8 cellular contexts compared by ENCODE assay signal in the genomic region with DNA sequence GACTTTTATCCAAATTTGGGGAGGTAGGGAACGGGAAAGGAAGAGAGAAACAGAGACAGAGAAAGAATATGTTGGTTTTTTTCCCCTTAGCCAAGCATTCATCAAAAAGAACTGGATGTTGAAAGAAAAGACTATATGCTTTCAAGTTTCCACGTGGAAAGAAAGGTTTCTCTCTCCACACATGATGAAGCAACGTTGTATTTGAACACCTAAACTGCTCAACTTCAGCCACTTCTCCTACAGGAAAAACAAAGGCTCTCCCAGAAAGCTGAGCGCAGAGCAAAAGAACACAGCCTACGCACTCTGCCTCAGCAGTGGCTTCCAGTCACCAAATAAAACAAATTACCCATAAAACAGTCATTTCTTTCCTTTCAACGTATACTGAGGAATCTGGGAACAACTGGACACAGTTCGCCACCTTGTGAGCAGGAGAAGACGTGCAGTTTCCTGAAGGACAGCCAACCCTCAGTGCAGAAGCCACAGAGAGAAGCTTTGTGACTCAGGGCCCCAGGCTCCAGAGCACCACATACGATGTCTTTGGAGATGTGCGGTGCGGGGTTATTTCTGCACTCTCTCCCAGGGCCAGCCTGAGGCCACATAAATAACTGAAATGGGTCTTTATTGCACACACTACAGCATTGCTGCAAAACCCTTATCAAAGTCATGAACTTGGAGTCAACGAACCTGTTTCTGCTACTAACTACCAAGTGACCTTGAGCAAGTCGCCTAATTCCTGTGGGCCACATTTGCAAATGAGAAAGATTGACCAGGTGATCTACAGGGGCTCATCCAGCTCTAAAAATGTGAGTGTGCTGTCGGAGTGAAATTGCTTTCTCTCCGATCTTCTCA. TPM values are rescaled to one million over a fixed set of nuclear protein-coding genes. Genes with fewer than 3 reads are reported as not detected.
DNase-seq lines count a peak whose midpoint lies in the region; ATAC-seq, FAIRE-seq and TF ChIP-seq lines count a peak whose summit lies in the region.

No MANE protein-coding gene starts in this region.

- no peak overlapping the region for H3K18ac ChIP-seq in trophoblast cell (ENCODE audit: low read length)

- no peak overlapping the region for H2BK120ac ChIP-seq in trophoblast cell (ENCODE audit: insufficient read depth, low read length, poor library complexity)

- no peak overlapping the region for H4K12ac ChIP-seq in trophoblast cell (ENCODE audit: low read depth, low read length)

- TF ChIP-seq CTCF in endothelial cell (IDR thresholded peaks at IDR 0.05; ENCODE audit: unreplicated experiment) = no peak

- H3K36me3 ChIP-seq in trophoblast cell (ENCODE audit: control insufficient read depth in 1 of 2, insufficient read depth in 2 of 2, low read length in 2 of 2) = no peaks in the 10 kb centered on the region

- H2BK5ac ChIP-seq in trophoblast cell (ENCODE audit: low read depth, low read length, poor library complexity) = no peak overlapping the region

- H3K4me1 ChIP-seq in trophoblast cell (ENCODE audit: control insufficient read depth in 1 of 2, insufficient read depth in 2 of 2, low read length in 2 of 2) = peaks cover 0 to 5% of the 10 kb centered on the region in 2 experiments

- no peak overlapping the region for H4K8ac ChIP-seq in trophoblast cell (ENCODE audit: low read depth, low read length)

- no peak overlapping the region for H3K4ac ChIP-seq in trophoblast cell (ENCODE audit: low read depth, low read length)

- H2AFZ ChIP-seq in trophoblast cell (ENCODE audit: insufficient read depth, low read length, poor library complexity) = no peak overlapping the region

- H3K4me2 ChIP-seq in trophoblast cell (ENCODE audit: low read length) = no peak overlapping the region

- no peak overlapping the region for H3K4me3 ChIP-seq in trophoblast cell (ENCODE audit: low read depth, low read length)

- CTCF ChIA-PET in activated CD8-positive, alpha-beta memory T cell treated with anti-CD3 and anti-CD28 coated beads, Interleukin-2, amount 10 ng/mL, durations not matched to agents 7 days and 5 days (lab: Charles Lee) = interaction anchor here (0.7 to 1.6 kb wide), 7 partner anchors 8 to 72 kb away, joined by 3 to 5 read pairs (median 4); no protein-coding TSS in a partner anchor

- H3K9ac ChIP-seq in trophoblast cell (ENCODE audit: low read length) = no peak overlapping the region

- H2BK12ac ChIP-seq in trophoblast cell (ENCODE audit: low read length) = no peak overlapping the region

- no peak overlapping the region for H4K91ac ChIP-seq in trophoblast cell (ENCODE audit: low read depth, low read length)

- ATAC-seq in activated CD8-positive, alpha-beta memory T cell treated with anti-CD3 and anti-CD28 coated beads, Interleukin-2, amount 10 ng/mL, durations not matched to agents 7 days and 5 days = no peak
- ATAC-seq in GM21367 (IDR thresholded peaks at IDR 0.05; ENCODE audit: unreplicated experiment) (peak; percentile 83), GM21737 (IDR thresholded peaks at IDR 0.05; ENCODE audit: unreplicated experiment) (no peak)

- H3K27ac ChIP-seq in trophoblast cell (ENCODE audit: low read depth, low read length) = no peak overlapping the region

- H3K4me3 Mint-ChIP-seq in activated CD8-positive, alpha-beta memory T cell treated with anti-CD3 and anti-CD28 coated beads, Interleukin-2, amount 10 ng/mL, durations not matched to agents 7 days and 5 days = no peak overlapping the region
- no peak overlapping the region for H3K4me3 Mint-ChIP-seq in endothelial cell (ENCODE audit: unreplicated experiment)

- no peaks in the 10 kb centered on the region for H3K9me3 Mint-ChIP-seq in activated CD8-positive, alpha-beta memory T cell treated with anti-CD3 and anti-CD28 coated beads, Interleukin-2, amount 10 ng/mL, durations not matched to agents 7 days and 5 days (ENCODE audit: low read depth)
- no peaks in the 10 kb centered on the region for H3K9me3 Mint-ChIP-seq in endothelial cell (ENCODE audit: unreplicated experiment)

- H3K9me3 ChIP-seq in trophoblast cell (ENCODE audit: insufficient read depth, low read depth, low read length) = no peaks in the 10 kb centered on the region

- peaks cover 83% of the 10 kb centered on the region for H3K27me3 Mint-ChIP-seq in activated CD8-positive, alpha-beta memory T cell treated with anti-CD3 and anti-CD28 coated beads, Interleukin-2, amount 10 ng/mL, durations not matched to agents 7 days and 5 days
- H3K27me3 Mint-ChIP-seq in endothelial cell (ENCODE audit: unreplicated experiment) = peaks cover 1% of the 10 kb centered on the region

- no peak overlapping the region for H3K23ac ChIP-seq in trophoblast cell (ENCODE audit: low read length)

- DNase-seq in activated CD8-positive, alpha-beta memory T cell treated with anti-CD3 and anti-CD28 coated beads, Interleukin-2, amount 10 ng/mL, durations not matched to agents 7 days and 5 days = peak; percentile 57
- DNase-seq in activated CD8-positive, alpha-beta memory T cell treated with anti-CD3 and anti-CD28 coated beads for 24 hours = no peak
- DNase-seq in HT-29 (ENCODE audit: low spot score) (peak; percentile 71), RCC 7860 (ENCODE audit: low spot score) (peak; percentile 76), endothelial cell (ENCODE audit: low spot score) (peak; percentile 49), trophoblast cell (peak; percentile 54 to 79)

- H2AK5ac ChIP-seq in trophoblast cell (ENCODE audit: low read length) = no peak overlapping the region

- FAIRE-seq in RCC 7860 (lab: Jason Lieb, UNC) = peak; percentile 59

- H3K79me1 ChIP-seq in trophoblast cell (ENCODE audit: low read length) = no peaks in the 10 kb centered on the region

- H3K4me1 Mint-ChIP-seq in activated CD8-positive, alpha-beta memory T cell treated with anti-CD3 and anti-CD28 coated beads, Interleukin-2, amount 10 ng/mL, durations not matched to agents 7 days and 5 days = peaks cover 17% of the 10 kb centered on the region
- H3K4me1 Mint-ChIP-seq in endothelial cell (ENCODE audit: unreplicated experiment) = peaks cover 5% of the 10 kb centered on the region

- no peak overlapping the region for H3K27ac Mint-ChIP-seq in activated CD8-positive, alpha-beta memory T cell treated with anti-CD3 and anti-CD28 coated beads, Interleukin-2, amount 10 ng/mL, durations not matched to agents 7 days and 5 days
- H3K27ac Mint-ChIP-seq in endothelial cell (ENCODE audit: unreplicated experiment) = no peak overlapping the region

- no peak overlapping the region for H3K14ac ChIP-seq in trophoblast cell (ENCODE audit: low read length)

- no peaks in the 10 kb centered on the region for H3K27me3 ChIP-seq in trophoblast cell (ENCODE audit: insufficient read depth, low read length)

- no peaks in the 10 kb centered on the region for H3K36me3 Mint-ChIP-seq in activated CD8-positive, alpha-beta memory T cell treated with anti-CD3 and anti-CD28 coated beads, Interleukin-2, amount 10 ng/mL, durations not matched to agents 7 days and 5 days
- H3K36me3 Mint-ChIP-seq in endothelial cell (ENCODE audit: low read depth, unreplicated experiment) = no peaks in the 10 kb centered on the region

- WGBS in trophoblast cell (ENCODE audit: extremely low coverage, insufficient coverage, insufficient read length) = no CpG with 5 or more reads among the region's 15 CpGs

- H3K79me2 ChIP-seq in trophoblast cell (ENCODE audit: control insufficient read depth, insufficient read depth, low read length, poor library complexity) = no peaks in the 10 kb centered on the region

RNA-seq across cellular contexts. Expression of gene IL17F, which starts 10.1 kb away (rescaled TPM):
- total RNA-seq in activated CD8-positive, alpha-beta memory T cell treated with anti-CD3 and anti-CD28 coated beads, Interleukin-2, amount 10 ng/mL, durations not matched to agents 7 days and 5 days = not detected
- total RNA-seq in HT-29 (2014; rRNA removed; shearing (Covaris generic)) = not detected in 2 replicates
- total RNA-seq in endothelial cell (ENCODE audit: unreplicated experiment) = not detected
- polyA plus RNA-seq in trophoblast cell (2013) = not detected in 2 replicates

RNA-seq across cellular contexts. Expression of gene IL17A, which starts 48.0 kb away (rescaled TPM):
- total RNA-seq in activated CD8-positive, alpha-beta memory T cell treated with anti-CD3 and anti-CD28 coated beads, Interleukin-2, amount 10 ng/mL, durations not matched to agents 7 days and 5 days = not detected
- total RNA-seq in HT-29 (2014; rRNA removed; shearing (Covaris generic)) = not detected in 2 replicates
- not detected for total RNA-seq in endothelial cell (ENCODE audit: unreplicated experiment)
- polyA plus RNA-seq in trophoblast cell (2013) = not detected in 2 replicates

RNA-seq across cellular contexts. Expression of gene MCM3, which starts 50.3 kb away (rescaled TPM):
- 100 to 1,000 TPM; 248 to 262 TPM for total RNA-seq in activated CD8-positive, alpha-beta memory T cell treated with anti-CD3 and anti-CD28 coated beads, Interleukin-2, amount 10 ng/mL, durations not matched to agents 7 days and 5 days
- total RNA-seq in HT-29 (2014; rRNA removed; shearing (Covaris generic)) = 163 and 170 TPM in 2 replicates
- 50.0 TPM for total RNA-seq in endothelial cell (ENCODE audit: unreplicated experiment)
- 53.0 and 56.6 TPM in 2 replicates for polyA plus RNA-seq in trophoblast cell (2013)
